14 cellular contexts compared by ENCODE assay signal in the genomic region with DNA sequence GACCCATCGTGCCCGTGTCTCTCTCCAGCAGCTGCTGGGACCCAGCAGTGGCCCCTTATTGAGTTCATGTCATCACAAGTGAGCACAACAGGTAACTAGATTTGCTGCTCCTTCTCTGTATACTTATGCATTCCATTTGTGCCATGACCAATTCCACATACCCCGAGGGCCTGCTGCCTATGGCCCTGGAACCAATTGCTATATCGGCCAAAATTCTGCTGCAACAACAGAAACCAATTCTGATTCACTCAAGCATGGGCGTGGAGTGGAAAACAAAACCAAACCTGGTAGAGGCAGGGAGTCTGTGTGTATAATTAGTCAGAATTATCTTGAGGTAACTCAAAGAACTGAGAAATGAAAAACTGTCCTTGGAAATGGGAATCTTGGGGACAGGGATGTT.
"Had no signal": no experiment of that assay in that cellular context is flagged by ENCODE, and none has a peak within 500 bp of the region (broad histone marks: within the 10 kb centered on the region; RNA-seq: fewer than 3 reads in every experiment).

No MANE protein-coding gene starts in this region.

- ATAC-seq: activated CD8-positive, alpha-beta T cell treated with anti-CD3 and anti-CD28 coated beads, Interleukin-2, amount 10 ng/mL, durations not matched to agents 7 days and 5 days; stimulated activated effector memory CD8-positive, alpha-beta T cell treated with anti-CD3 and anti-CD28 coated beads, Interleukin-12 subunit alpha, Interleukin-12 subunit beta, amount 100 ng/mL, for 72 hours; WTC11 had no signal

- H3K4me3 ChIP-seq: thoracic aorta had no signal

- H3K27me3 ChIP-seq: brain microvascular endothelial cell had no signal

- DNase-seq: activated CD4-positive, alpha-beta T cell treated with anti-CD3 and anti-CD28 coated beads for 4 hours; activated CD8-positive, alpha-beta memory T cell treated with anti-CD3 and anti-CD28 coated beads, Interleukin-2, amount 50 U/mL, for 48 hours; activated CD8-positive, alpha-beta T cell treated with anti-CD3 and anti-CD28 coated beads, Interleukin-2, amount 10 ng/mL, durations not matched to agents 7 days and 5 days; activated naive CD8-positive, alpha-beta T cell treated with anti-CD3 and anti-CD28 coated beads, Interleukin-2, amount 10 ng/mL, durations not matched to agents 7 days and 5 days; brain microvascular endothelial cell; cerebellar nuclear complex; effector CD8-positive, alpha-beta T cell; foreskin melanocyte; mesendoderm; nucleus accumbens; posterior cingulate gyrus had no signal

- H3K9me3 ChIP-seq: thoracic aorta had no signal

- H3K36me3 ChIP-seq: brain microvascular endothelial cell, thoracic aorta had no signal

- H3K27ac ChIP-seq: brain microvascular endothelial cell, thoracic aorta had no signal
